ENCODE assay signal across 8 cellular contexts in genomic region chr2:28393115-28393836, GRCh38. TPM values are rescaled to one million over a fixed set of nuclear protein-coding genes. Genes with fewer than 3 reads are reported as not detected.
A peak's percentile ranks its signal among the peaks of the same experiment; 100 is the strongest.
DNase-seq lines count a peak whose midpoint lies in the region; ATAC-seq and TF ChIP-seq lines count a peak whose summit lies in the region.

No MANE protein-coding gene starts in this region.

- H2BK5ac ChIP-seq in IMR-90 (ENCODE audit: low read depth, low read length, poor library complexity, severe bottlenecking), result peak overlapping the region; percentile 92

- H2BK20ac ChIP-seq in IMR-90 (ENCODE audit: low read depth, low read length), result no peak overlapping the region

- H3K4me2 ChIP-seq in IMR-90 (ENCODE audit: low read depth, low read length), result 0 out of 2 replicates have a peak overlapping the region, but pooled peaks have one; percentile 10

- H3K4me3 Mint-ChIP-seq in Caco-2 (ENCODE audit: unreplicated experiment) (no peak overlapping the region), WTC11 (no peak overlapping the region; the same call in none of the 2 replicates)

- peak overlapping the region; percentile 54; the same call in 1 of the 2 replicates for H3K18ac ChIP-seq in IMR-90 (ENCODE audit: low read depth, low read length)

- DNase-seq in Caco-2, result peak; percentile 58 to 60
- DNase-seq in IMR-90, result peak; percentile 68
- DNase-seq in WTC11 (ENCODE audit: low spot score), result peak; percentile 48
- DNase-seq in colonic mucosa, result peak; percentile 67
- peak; percentile 54 for DNase-seq in stimulated activated CD8-positive, alpha-beta memory T cell treated with anti-CD3 and anti-CD28 coated beads, Interleukin-12 subunit alpha, Interleukin-12 subunit beta, amount 100 ng/mL, for 4 hours (ENCODE audit: low read depth)

- H2BK120ac ChIP-seq in IMR-90 (ENCODE audit: low read depth, low read length), result peak overlapping the region; percentile 41; the same call in 1 of the 2 replicates

- peaks cover 8% of the 10 kb centered on the region for H3K9me1 ChIP-seq in IMR-90 (ENCODE audit: insufficient read depth, low read length)

- no peak for TF ChIP-seq CTCF in Caco-2 (IDR thresholded peaks at IDR 0.05; ENCODE audit: insufficient read depth in 1 of 2, low read depth in 1 of 2, low read length in 1 of 2, severe bottlenecking in 1 of 2, unreplicated experiment in 1 of 2)
- TF ChIP-seq CTCF in IMR-90 (conservative IDR thresholded peaks at IDR 0.05; ENCODE audit: low read depth, low read length), result no peak
- no peak for TF ChIP-seq CTCF in WTC11 (IDR thresholded peaks at IDR 0.05)
- no peak for TF ChIP-seq CTCF in colonic mucosa (IDR thresholded peaks at IDR 0.05)
- TF ChIP-seq CTCF in liver (IDR thresholded peaks at IDR 0.05; ENCODE audit: low read depth, low read length, missing input control), result no peak

- H3K4me3 ChIP-seq in Caco-2 (ENCODE audit: low read depth, low read length) (peak overlapping the region; percentile 69), IMR-90 (ENCODE audit: insufficient read depth, low read depth, low read length) (peak overlapping the region; percentile 91), colonic mucosa (peak overlapping the region; percentile 85), liver (ENCODE audit: low read depth in 1 of 3, low read length in 3 of 3) (peak overlapping the region; percentile 78 to 99 (median 93))

- peaks cover 0 to 10% of the 10 kb centered on the region in 2 experiments; a peak in 1 of 4 replicates for H3K79me1 ChIP-seq in IMR-90 (ENCODE audit: low read depth in 1 of 2, low read length in 2 of 2)

- no peaks in the 10 kb centered on the region for H3K27me3 ChIP-seq in Caco-2 (replicated peaks; ENCODE audit: control insufficient read depth, insufficient read depth, low read length)
- no peaks in the 10 kb centered on the region for H3K27me3 ChIP-seq in IMR-90 (ENCODE audit: control insufficient read depth, insufficient read depth, low read length)
- no peaks in the 10 kb centered on the region for H3K27me3 ChIP-seq in colonic mucosa
- no peaks in the 10 kb centered on the region for H3K27me3 ChIP-seq in liver (ENCODE audit: control insufficient read depth in 4 of 4, insufficient read depth in 4 of 4, low read length in 3 of 4)

- intact Hi-C loops in Caco-2 (cut with micrococcal nuclease; ENCODE audit: unreplicated experiment), result loop anchor here (5.0 to 10.0 kb wide), 4 partner anchors 326 to 626 kb away; partner anchors contain the start of gene PPP1CB
- intact Hi-C loops in IMR-90 (cut with micrococcal nuclease), result loop anchor here (2.0 to 10.0 kb wide), 3 partner anchors 60 to 228 kb away; no protein-coding TSS in a partner anchor
- intact Hi-C loops in colonic mucosa (cut with DNase I), result loop anchor here (5.0 to 10.0 kb wide), 2 partner anchors 121 to 238 kb away; no protein-coding TSS in a partner anchor

- peak overlapping the region; percentile 85 for H2AFZ ChIP-seq in IMR-90 (replicated peaks; ENCODE audit: low read length, poor library complexity)

- dilution Hi-C loops in IMR-90 (cut with HindIII; ENCODE audit: low sequenced_read_pairs, unreplicated experiment), result no loop called here

- peak overlapping the region; percentile 77 for H2AK9ac ChIP-seq in IMR-90 (replicated peaks; ENCODE audit: low read depth, low read length, poor library complexity)

- ATAC-seq in IMR-90 (ENCODE audit: low read depth) (peak; percentile 5), WTC11 (no peak), GM19397 (IDR thresholded peaks at IDR 0.05; ENCODE audit: unreplicated experiment) (no peak), HG03469 (IDR thresholded peaks at IDR 0.05; ENCODE audit: unreplicated experiment) (no peak)

- peak overlapping the region; percentile 95 for H3K27ac Mint-ChIP-seq in Caco-2 (ENCODE audit: unreplicated experiment)
- no peak overlapping the region for H3K27ac Mint-ChIP-seq in WTC11

- no peaks in the 10 kb centered on the region for H3K27me3 Mint-ChIP-seq in Caco-2 (ENCODE audit: insufficient read depth, unreplicated experiment)
- H3K27me3 Mint-ChIP-seq in WTC11 (ENCODE audit: low read depth), result peaks cover 39% of the 10 kb centered on the region

- peak overlapping the region; percentile 92 for H3K56ac ChIP-seq in IMR-90 (ENCODE audit: extremely low read depth, insufficient read depth, low read length)

- H3K36me3 Mint-ChIP-seq in Caco-2 (ENCODE audit: insufficient read depth, unreplicated experiment), result peaks cover 25% of the 10 kb centered on the region
- no peaks in the 10 kb centered on the region for H3K36me3 Mint-ChIP-seq in WTC11

- H3K9me3 ChIP-seq in Caco-2 (no peaks in the 10 kb centered on the region), IMR-90 (ENCODE audit: control insufficient read depth, insufficient read depth, low read length) (no peaks in the 10 kb centered on the region), colonic mucosa (no peaks in the 10 kb centered on the region), liver (ENCODE audit: control insufficient read depth in 4 of 4, low read length in 3 of 4) (no peaks in the 10 kb centered on the region)

- peak overlapping the region; percentile 79 for H3K14ac ChIP-seq in IMR-90 (replicated peaks; ENCODE audit: low read depth, low read length)

- H3K4me1 Mint-ChIP-seq in Caco-2 (ENCODE audit: low read depth, unreplicated experiment) (peaks cover 8% of the 10 kb centered on the region), WTC11 (peaks cover 14% of the 10 kb centered on the region)

- H2AK5ac ChIP-seq in IMR-90 (ENCODE audit: low read depth, low read length), result 0 out of 2 replicates have a peak overlapping the region, but pooled peaks have one; percentile 60

- TF ChIP-seq POLR2A in IMR-90 (IDR thresholded peaks at IDR 0.05; ENCODE audit: low read depth, low read length), result peak; percentile 17; the same call in 1 of the 2 replicates

- BruUV-seq in Caco-2 (replicated peaks; lab: Mats Ljungman, UMichigan) (TSS peak; percentile 2), IMR-90 (replicated peaks; lab: Mats Ljungman, UMichigan) (no TSS peak)

- H3K23ac ChIP-seq in IMR-90 (ENCODE audit: low read depth, low read length), result peak overlapping the region; percentile 44

- H4K8ac ChIP-seq in IMR-90 (ENCODE audit: low read depth in 2 of 2, low read length in 2 of 2), result peak overlapping the region in 1 of 2 experiments; percentile 60

- in situ Hi-C loops in IMR-90 (cut with MboI; ENCODE audit: low sequenced_read_pairs), result loop anchor here (10.0 kb wide), 1 partner anchor 428 kb away; no protein-coding TSS in a partner anchor

- peak overlapping the region; percentile 75 for H4K91ac ChIP-seq in IMR-90 (ENCODE audit: insufficient read depth, low read depth, low read length)

- 0% methylated on average over 36 of the region's 81 CpGs; no CpG with 5 or more reads in 1 of the 2 experiments for WGBS in IMR-90 (ENCODE audit: extremely low coverage in 2 of 2, insufficient read length in 1 of 2), 2 experiments
- WGBS in liver, result under 1% methylated on average over 81 of the region's 81 CpGs

- H4K5ac ChIP-seq in IMR-90 (ENCODE audit: low read depth, low read length), result peak overlapping the region; percentile 33

- peaks cover 8% of the 10 kb centered on the region for H3K36me3 ChIP-seq in Caco-2 (ENCODE audit: control insufficient read depth, insufficient read depth, low read length)
- peaks cover 14% of the 10 kb centered on the region; the same call in 1 of the 2 replicates for H3K36me3 ChIP-seq in IMR-90 (ENCODE audit: control insufficient read depth, insufficient read depth, low read length)
- H3K36me3 ChIP-seq in colonic mucosa, result no peaks in the 10 kb centered on the region
- no peaks in the 10 kb centered on the region for H3K36me3 ChIP-seq in liver (ENCODE audit: control insufficient read depth in 4 of 4, insufficient read depth in 3 of 4, low read depth in 1 of 4, low read length in 3 of 4)

- peaks cover 42% of the 10 kb centered on the region for H4K20me1 ChIP-seq in IMR-90 (ENCODE audit: insufficient read depth, low read length)

- no peak for TF ChIP-seq RAD21 in IMR-90 (IDR thresholded peaks at IDR 0.05; ENCODE audit: low read length)
- TF ChIP-seq RAD21 in liver (IDR thresholded peaks at IDR 0.05), result peak in 1 of 2 donors; percentile 20

- no peak overlapping the region for H2BK15ac ChIP-seq in IMR-90 (ENCODE audit: low read depth, low read length)

- POLR2A ChIA-PET in Caco-2 (lab: Charles Lee) (interaction anchor here (1.0 to 1.3 kb wide), 3 partner anchors 123 to 641 kb away, joined by 4 to 11 read pairs (median 7); no protein-coding TSS in a partner anchor), IMR-90 (lab: Charles Lee; ENCODE audit: unreplicated experiment) (interaction anchor here (0.5 to 1.2 kb wide), 2 partner anchors 8 to 92 kb away, joined by 3 to 4 read pairs; no protein-coding TSS in a partner anchor), WTC11 (lab: Charles Lee) (interaction anchor here (0.9 kb wide), 1 partner anchor 641 kb away, joined by 3 read pairs; no protein-coding TSS in a partner anchor)

- H3K4me1 ChIP-seq in Caco-2 (peaks cover 36% of the 10 kb centered on the region), IMR-90 (ENCODE audit: control insufficient read depth, insufficient read depth, low read length) (peaks cover 14% of the 10 kb centered on the region), colonic mucosa (peaks cover 4% of the 10 kb centered on the region), liver (ENCODE audit: control insufficient read depth in 4 of 4, insufficient read depth in 4 of 4, low read length in 3 of 4) (peaks cover 3 to 24% (median 14%) of the 10 kb centered on the region in 4 donors)

- peak overlapping the region; percentile 95 for H3K9ac ChIP-seq in IMR-90 (ENCODE audit: low read depth, low read length)
- H3K9ac ChIP-seq in colonic mucosa (ENCODE audit: low read depth in 2 of 2, low read length in 2 of 2), result peak overlapping the region; percentile 98 to 100
- H3K9ac ChIP-seq in liver (ENCODE audit: low read depth in 1 of 2, low read length in 2 of 2), result peak overlapping the region; percentile 86 to 96

- H3K9me3 Mint-ChIP-seq in Caco-2 (ENCODE audit: unreplicated experiment) (no peaks in the 10 kb centered on the region), WTC11 (no peaks in the 10 kb centered on the region)

- peak overlapping the region; percentile 89 for H3K27ac ChIP-seq in IMR-90 (ENCODE audit: insufficient read depth, low read length)
- peak overlapping the region; percentile 100 for H3K27ac ChIP-seq in colonic mucosa
- H3K27ac ChIP-seq in liver (ENCODE audit: low read depth in 1 of 2, low read length in 2 of 2), result peak overlapping the region; percentile 93 to 99

- CTCF ChIA-PET in Caco-2 (lab: Charles Lee) (interaction anchor here (0.8 kb wide), 1 partner anchor 495 kb away, joined by 4 read pairs; no protein-coding TSS in a partner anchor), IMR-90 (lab: Yijun Ruan, JAX) (interaction anchor here (0.6 to 1.3 kb wide), 2 partner anchors 9 to 689 kb away, joined by 3 to 4 read pairs; no protein-coding TSS in a partner anchor), WTC11 (lab: Charles Lee) (interaction anchor here (1.0 to 1.3 kb wide), 3 partner anchors 38 to 640 kb away, joined by 3 read pairs; partner anchors contain the start of genes BABAM2 and RBKS)

- peak overlapping the region; percentile 96 for H3K4ac ChIP-seq in IMR-90 (ENCODE audit: low read depth, low read length)

RNA-seq across cellular contexts. Expression of gene FOSL2, which starts 0.6 kb away (rescaled TPM):
- 64.6 and 70.7 TPM in 2 replicates for total RNA-seq in Caco-2 (2022)
- total RNA-seq in IMR-90 (2012; rRNA removed), result 31.4 and 32.2 TPM in 2 replicates
- polyA plus RNA-seq in IMR-90 (2012; rRNA removed), result 46.3 and 51.1 TPM in 2 replicates
- 52.1 and 52.3 TPM in 2 replicates for polyA plus RNA-seq in IMR-90 (2012; cell fraction: cytosol; rRNA removed)
- polyA plus RNA-seq in IMR-90 (2012; cell fraction: nucleus; rRNA removed; ENCODE audit: low replicate concordance), result 91.1 and 119 TPM in 2 replicates
- 3.9 to 4.5 TPM (median 4.0 TPM) in 3 replicates for total RNA-seq in WTC11 (2021)
- total RNA-seq in colonic mucosa, result 100 to 1,000 TPM in 1 of 2 donors, 10 to 100 TPM in 1; 74.2 to 142 TPM
- 10 to 100 TPM in 1 of 2 donors, 1 to 10 TPM in 1; 2.0 to 10.7 TPM for total RNA-seq in liver
- polyA plus RNA-seq in liver, result 1 to 10 TPM; 1.9 to 3.1 TPM
